In genomic region chr7:81669476-81670105, GRCh38 we compare ENCODE assay signal across 24 cellular contexts.
DNase-seq lines count a peak whose midpoint lies in the region; ATAC-seq and TF ChIP-seq lines count a peak whose summit lies in the region.
"Had no signal": no experiment of that assay in that cellular context is flagged by ENCODE, and none has a peak within 500 bp of the region (broad histone marks: within the 10 kb centered on the region; RNA-seq: fewer than 3 reads in every experiment).

No MANE protein-coding gene starts in this region.

- in situ Hi-C loops in mammary epithelial cell (cut with MboI; ENCODE audit: low sequenced_read_pairs in 2 of 2): no loop called here

- H3K36me3 ChIP-seq in GM23338 (ENCODE audit: insufficient read depth) (no peaks in the 10 kb centered on the region), mammary epithelial cell (ENCODE audit: insufficient read depth, low read length) (no peaks in the 10 kb centered on the region), gastroesophageal sphincter (no peaks in the 10 kb centered on the region)
- H3K36me3 ChIP-seq: HAP-1, prostate gland, upper lobe of right lung had no signal

- H3K4me3 ChIP-seq in GM23338 (no peak overlapping the region), mammary epithelial cell (replicated peaks in 1 of 3; ENCODE audit: insufficient read depth in 1 of 3, low read depth in 2 of 3, low read length in 3 of 3) (no peak overlapping the region), gastroesophageal sphincter (no peak overlapping the region)
- H3K4me3 ChIP-seq: HAP-1, prostate gland, upper lobe of right lung had no signal

- no peak for TF ChIP-seq EP300 in gastroesophageal sphincter (IDR thresholded peaks at IDR 0.05)

- H3K4me1 ChIP-seq in GM23338 (ENCODE audit: insufficient read depth) (peaks cover 62% of the 10 kb centered on the region), mammary epithelial cell (ENCODE audit: insufficient read depth, low read length) (no peaks in the 10 kb centered on the region), gastroesophageal sphincter (peaks cover 0 to 5% (median 0%) of the 10 kb centered on the region in 3 donors)
- H3K4me1 ChIP-seq: prostate gland, upper lobe of right lung had no signal

- no peak overlapping the region for H3K9ac ChIP-seq in mammary epithelial cell (ENCODE audit: insufficient read depth, low read length)

- H3K27me3 Mint-ChIP-seq in GM23338 (ENCODE audit: insufficient read depth, low read depth, poor library complexity): peaks cover 1% of the 10 kb centered on the region
- H3K27me3 Mint-ChIP-seq in mesothelial cell of epicardium (ENCODE audit: low read depth): no peaks in the 10 kb centered on the region
- H3K27me3 Mint-ChIP-seq in activated naive CD4-positive, alpha-beta T cell treated with anti-CD3 and anti-CD28 coated beads for 36 hours (ENCODE audit: low read depth): no peaks in the 10 kb centered on the region
- H3K27me3 Mint-ChIP-seq: activated CD8-positive, alpha-beta T cell treated with anti-CD3 and anti-CD28 coated beads for 36 hours; activated naive CD4-positive, alpha-beta T cell treated with anti-CD3 and anti-CD28 coated beads, Interleukin-2, amount 10 ng/mL, durations not matched to agents 7 days and 5 days; activated T-cell treated with anti-CD3 and anti-CD28 coated beads, Interleukin-2, amount 50 U/mL, for 24 hours; effector memory CD8-positive, alpha-beta T cell; naive thymus-derived CD8-positive, alpha-beta T cell; stimulated activated naive CD8-positive, alpha-beta T cell treated with anti-CD3 and anti-CD28 coated beads, Interleukin-15, amount 100 ng/mL, for 72 hours; T-helper 17 cell had no signal

- intact Hi-C loops in mammary epithelial cell (cut with micrococcal nuclease): no loop called here
- intact Hi-C loops in activated naive CD4-positive, alpha-beta T cell treated with anti-CD3 and anti-CD28 coated beads for 36 hours (cut with micrococcal nuclease): no loop called here

- H3K4me1 Mint-ChIP-seq in GM23338 (peaks cover 65% of the 10 kb centered on the region), mesothelial cell of epicardium (peaks cover 19% of the 10 kb centered on the region)
- no peaks in the 10 kb centered on the region for H3K4me1 Mint-ChIP-seq in activated naive CD4-positive, alpha-beta T cell treated with anti-CD3 and anti-CD28 coated beads for 36 hours (ENCODE audit: low read depth)
- H3K4me1 Mint-ChIP-seq: activated naive CD4-positive, alpha-beta T cell treated with anti-CD3 and anti-CD28 coated beads, Interleukin-2, amount 10 ng/mL, durations not matched to agents 7 days and 5 days; naive thymus-derived CD8-positive, alpha-beta T cell; stimulated activated naive CD8-positive, alpha-beta T cell treated with anti-CD3 and anti-CD28 coated beads, Interleukin-15, amount 100 ng/mL, for 72 hours; T-helper 17 cell had no signal

- peaks cover 3% of the 10 kb centered on the region; the same call in 1 of the 3 replicates for H3K36me3 Mint-ChIP-seq in GM23338 (ENCODE audit: low read depth)
- H3K36me3 Mint-ChIP-seq in mesothelial cell of epicardium: peaks cover 10% of the 10 kb centered on the region
- H3K36me3 Mint-ChIP-seq in activated naive CD4-positive, alpha-beta T cell treated with anti-CD3 and anti-CD28 coated beads for 36 hours (ENCODE audit: low read depth): no peaks in the 10 kb centered on the region
- H3K36me3 Mint-ChIP-seq: activated naive CD4-positive, alpha-beta T cell treated with anti-CD3 and anti-CD28 coated beads, Interleukin-2, amount 10 ng/mL, durations not matched to agents 7 days and 5 days; naive thymus-derived CD8-positive, alpha-beta T cell had no signal

- ATAC-seq in GM23338: no peak; the same call in 2 of the 3 replicates
- no peak for ATAC-seq in gastroesophageal sphincter
- ATAC-seq: activated CD8-positive, alpha-beta T cell treated with anti-CD3 and anti-CD28 coated beads for 36 hours; effector memory CD8-positive, alpha-beta T cell; naive thymus-derived CD8-positive, alpha-beta T cell; PC-3; stimulated activated naive CD8-positive, alpha-beta T cell treated with anti-CD3 and anti-CD28 coated beads, Interleukin-15, amount 100 ng/mL, for 72 hours; T-helper 17 cell; upper lobe of right lung had no signal

- 77% methylated on average over 3 of the region's 3 CpGs for WGBS in mammary epithelial cell (ENCODE audit: low coverage, missing lambda C conversion rate)
- 89 to 100% methylated on average over 1 to 3 of the region's 3 CpGs for WGBS in gastroesophageal sphincter (ENCODE audit: low coverage in 1 of 2), 2 donors

- BruUV-seq in mammary epithelial cell (replicated peaks; lab: Mats Ljungman, UMichigan): no TSS peak

- TF ChIP-seq CTCF in GM23338 (conservative IDR thresholded peaks at IDR 0.05; ENCODE audit: low read depth in 2 of 2) (no peak), mammary epithelial cell (conservative IDR thresholded peaks at IDR 0.05 in 1 of 2, IDR thresholded peaks at IDR 0.05 in 1 of 2; ENCODE audit: extremely low read depth in 1 of 2, insufficient read depth in 1 of 2, low read depth in 1 of 2, low read length in 2 of 2) (no peak), mesothelial cell of epicardium (IDR thresholded peaks at IDR 0.05; ENCODE audit: unreplicated experiment) (no peak), gastroesophageal sphincter (IDR thresholded peaks at IDR 0.05) (no peak)

- H3K27ac Mint-ChIP-seq in GM23338 (peak overlapping the region; percentile 60; the same call in 1 of the 2 replicates), mesothelial cell of epicardium (peak overlapping the region; percentile 50)
- no peak overlapping the region for H3K27ac Mint-ChIP-seq in activated naive CD4-positive, alpha-beta T cell treated with anti-CD3 and anti-CD28 coated beads for 36 hours
- H3K27ac Mint-ChIP-seq: activated CD8-positive, alpha-beta T cell treated with anti-CD3 and anti-CD28 coated beads for 36 hours; activated naive CD4-positive, alpha-beta T cell treated with anti-CD3 and anti-CD28 coated beads, Interleukin-2, amount 10 ng/mL, durations not matched to agents 7 days and 5 days; activated T-cell treated with anti-CD3 and anti-CD28 coated beads, Interleukin-2, amount 50 U/mL, for 24 hours; effector memory CD8-positive, alpha-beta T cell; naive thymus-derived CD8-positive, alpha-beta T cell; stimulated activated naive CD8-positive, alpha-beta T cell treated with anti-CD3 and anti-CD28 coated beads, Interleukin-15, amount 100 ng/mL, for 72 hours; T-helper 17 cell had no signal

- no peaks in the 10 kb centered on the region for H3K27me3 ChIP-seq in GM23338 (ENCODE audit: insufficient read depth)
- H3K27me3 ChIP-seq in mammary epithelial cell (ENCODE audit: insufficient read depth, low read length): no peaks in the 10 kb centered on the region
- H3K27me3 ChIP-seq in gastroesophageal sphincter: no peaks in the 10 kb centered on the region
- H3K27me3 ChIP-seq: upper lobe of right lung had no signal

- H4K20me1 ChIP-seq in GM23338 (replicated peaks; ENCODE audit: insufficient read depth) (no peaks in the 10 kb centered on the region), mammary epithelial cell (ENCODE audit: insufficient read depth, low read length) (no peaks in the 10 kb centered on the region)

- H3K4me3 Mint-ChIP-seq in GM23338: no peak overlapping the region
- no peak overlapping the region for H3K4me3 Mint-ChIP-seq in mesothelial cell of epicardium
- H3K4me3 Mint-ChIP-seq in activated naive CD4-positive, alpha-beta T cell treated with anti-CD3 and anti-CD28 coated beads for 36 hours: no peak overlapping the region
- H3K4me3 Mint-ChIP-seq: activated CD8-positive, alpha-beta T cell treated with anti-CD3 and anti-CD28 coated beads for 36 hours; activated naive CD4-positive, alpha-beta T cell treated with anti-CD3 and anti-CD28 coated beads, Interleukin-2, amount 10 ng/mL, durations not matched to agents 7 days and 5 days; activated T-cell treated with anti-CD3 and anti-CD28 coated beads, Interleukin-2, amount 50 U/mL, for 24 hours; effector memory CD8-positive, alpha-beta T cell; naive thymus-derived CD8-positive, alpha-beta T cell; stimulated activated naive CD8-positive, alpha-beta T cell treated with anti-CD3 and anti-CD28 coated beads, Interleukin-15, amount 100 ng/mL, for 72 hours; T-helper 17 cell had no signal

- DNase-seq in GM23338 (ENCODE audit: low spot score) (no peak), NCI-H2029 treated with DMSO at 0.1 percent for 48 hours (lab: John Stamatoyannopoulos, UW) (peak; percentile 3), mammary epithelial cell (no peak), mesothelial cell of epicardium (ENCODE audit: low spot score in 2 of 2, unreplicated experiment in 2 of 2) (no peak), AG20443 (ENCODE audit: low spot score) (no peak), DMS79 treated with DMSO at 0.1 percent for 48 hours (lab: John Stamatoyannopoulos, UW) (no peak)
- DNase-seq in activated naive CD4-positive, alpha-beta T cell treated with anti-CD3 and anti-CD28 coated beads for 36 hours: no peak
- DNase-seq: activated CD4-positive, CD25-positive, alpha-beta regulatory T cell; activated CD8-positive, alpha-beta T cell treated with anti-CD3 and anti-CD28 coated beads for 36 hours; activated naive CD4-positive, alpha-beta T cell treated with anti-CD3 and anti-CD28 coated beads, Interleukin-2, amount 10 ng/mL, durations not matched to agents 7 days and 5 days; activated T-cell treated with anti-CD3 and anti-CD28 coated beads, Interleukin-2, amount 50 U/mL, for 24 hours; Calu3; effector memory CD8-positive, alpha-beta T cell; kidney; naive thymus-derived CD8-positive, alpha-beta T cell; NCI-H187; PC-3; stimulated activated CD4-positive, alpha-beta T cell treated with anti-CD3 and anti-CD28 coated beads, Interleukin-2, amount 100 ng/mL, for 24 hours; stimulated activated naive CD8-positive, alpha-beta T cell treated with anti-CD3 and anti-CD28 coated beads, Interleukin-15, amount 100 ng/mL, for 72 hours; T-helper 17 cell; upper lobe of right lung had no signal

- H3F3A ChIP-seq in GM23338 (replicated peaks; ENCODE audit: low read depth): no peaks in the 10 kb centered on the region

- TF ChIP-seq POLR2A in gastroesophageal sphincter (IDR thresholded peaks at IDR 0.05): no peak

- H3K9me3 Mint-ChIP-seq in GM23338 (no peaks in the 10 kb centered on the region; the same call in 2 of the 3 replicates), mesothelial cell of epicardium (peaks cover 12% of the 10 kb centered on the region)
- H3K9me3 Mint-ChIP-seq in activated naive CD4-positive, alpha-beta T cell treated with anti-CD3 and anti-CD28 coated beads for 36 hours: peaks cover 3% of the 10 kb centered on the region
- H3K9me3 Mint-ChIP-seq: activated CD8-positive, alpha-beta T cell treated with anti-CD3 and anti-CD28 coated beads for 36 hours; stimulated activated naive CD8-positive, alpha-beta T cell treated with anti-CD3 and anti-CD28 coated beads, Interleukin-15, amount 100 ng/mL, for 72 hours had no signal

- no peaks in the 10 kb centered on the region for H3K9me2 ChIP-seq in GM23338 (ENCODE audit: insufficient read depth)

- dilution Hi-C loops in mammary epithelial cell (cut with HindIII; ENCODE audit: low sequenced_read_pairs): no loop called here

- CTCF ChIA-PET in mammary epithelial cell (lab: Charles Lee; ENCODE audit: low non-redundant PET): no interaction called here
- CTCF ChIA-PET in activated naive CD4-positive, alpha-beta T cell treated with anti-CD3 and anti-CD28 coated beads for 36 hours (lab: Charles Lee): no interaction called here

- H3K27ac ChIP-seq in GM23338 (ENCODE audit: low read depth): no peak overlapping the region
- no peak overlapping the region for H3K27ac ChIP-seq in mammary epithelial cell (ENCODE audit: insufficient read depth, low read depth, low read length)
- no peak overlapping the region for H3K27ac ChIP-seq in gastroesophageal sphincter
- H3K27ac ChIP-seq: prostate gland, upper lobe of right lung had no signal

- H3K9me3 ChIP-seq in mammary epithelial cell (replicated peaks; ENCODE audit: insufficient read depth, low read length) (no peaks in the 10 kb centered on the region), gastroesophageal sphincter (no peaks in the 10 kb centered on the region)
- H3K9me3 ChIP-seq: HAP-1, prostate gland, upper lobe of right lung had no signal

- H3K79me2 ChIP-seq in GM23338 (replicated peaks; ENCODE audit: insufficient read depth) (no peaks in the 10 kb centered on the region), mammary epithelial cell (ENCODE audit: insufficient read depth, low read length) (no peaks in the 10 kb centered on the region)

- H2AFZ ChIP-seq in GM23338 (no peak overlapping the region), mammary epithelial cell (ENCODE audit: low read depth, low read length) (peak overlapping the region; percentile 14)

- H3K4me2 ChIP-seq in GM23338: no peak overlapping the region
- H3K4me2 ChIP-seq in mammary epithelial cell (ENCODE audit: insufficient read depth, low read depth, low read length): no peak overlapping the region
